8 cellular contexts compared by ENCODE assay signal in genomic region chr10:99612167-99612831, GRCh38. TPM values are rescaled to one million over a fixed set of nuclear protein-coding genes. Genes with fewer than 3 reads are reported as not detected.
DNase-seq lines count a peak whose midpoint lies in the region; ATAC-seq and TF ChIP-seq lines count a peak whose summit lies in the region.

No MANE protein-coding gene starts in this region.

- WGBS in right lobe of liver (ENCODE audit: insufficient coverage, low coverage, low lambda C conversion rate, missing lambda C conversion rate), result 17% methylated on average over 7 of the region's 7 CpGs

- H3K27ac Mint-ChIP-seq in type B pancreatic cell, result no peak overlapping the region

- H3K4me3 ChIP-seq in DND-41 (ENCODE audit: low read depth in 1 of 2, low read length in 2 of 2) (no peak overlapping the region), colonic mucosa (no peak overlapping the region), right lobe of liver (no peak overlapping the region)

- H3K9me3 ChIP-seq in DND-41 (ENCODE audit: insufficient read depth, low read length, severe bottlenecking), result no peaks in the 10 kb centered on the region
- no peaks in the 10 kb centered on the region for H3K9me3 ChIP-seq in colonic mucosa
- H3K9me3 ChIP-seq in right lobe of liver, result no peaks in the 10 kb centered on the region

- H3K27ac ChIP-seq in DND-41 (ENCODE audit: low read length) (peak overlapping the region; percentile 36; the same call in 1 of the 2 replicates), colonic mucosa (no peak overlapping the region), right lobe of liver (no peak overlapping the region)

- TF ChIP-seq EP300 in Ishikawa (IDR thresholded peaks at IDR 0.05; ENCODE audit: borderline replicate concordance), result no peak

- intact Hi-C loops in colonic mucosa (cut with DNase I), result loop anchor here (1.0 to 5.0 kb wide), 2 partner anchors 52 to 180 kb away; partner anchors contain the start of gene GOT1
- intact Hi-C loops in right lobe of liver (cut with DNase I), result loop anchor here in 1 of 2 donors (10.0 kb wide), 1 partner anchor 217 kb away; no protein-coding TSS in a partner anchor

- H3K4me3 Mint-ChIP-seq in type B pancreatic cell, result no peak overlapping the region

- peak; percentile 86 for TF ChIP-seq RAD21 in Ishikawa (IDR thresholded peaks at IDR 0.05; ENCODE audit: low read depth)

- TF ChIP-seq CTCF in DND-41 (IDR thresholded peaks at IDR 0.05; ENCODE audit: borderline replicate concordance, extremely low read depth, low read length, poor library complexity, severe bottlenecking), result peak; percentile 88
- TF ChIP-seq CTCF in colonic mucosa (IDR thresholded peaks at IDR 0.05), result peak; percentile 72
- TF ChIP-seq CTCF in right lobe of liver (IDR thresholded peaks at IDR 0.05), result peak; percentile 62 to 85 (median 78)
- TF ChIP-seq CTCF in type B pancreatic cell (conservative IDR thresholded peaks at IDR 0.05), result peak; percentile 91

- peaks cover 29% of the 10 kb centered on the region for H4K20me1 ChIP-seq in DND-41 (ENCODE audit: insufficient read depth, low read length)

- no peak overlapping the region for H3K4me2 ChIP-seq in DND-41 (ENCODE audit: insufficient read depth, low read length)

- H3K79me2 ChIP-seq in DND-41 (ENCODE audit: insufficient read depth, low read length), result peaks cover 18% of the 10 kb centered on the region

- no peaks in the 10 kb centered on the region for H3K27me3 ChIP-seq in DND-41 (ENCODE audit: insufficient read depth, low read length, poor library complexity)
- no peaks in the 10 kb centered on the region for H3K27me3 ChIP-seq in colonic mucosa
- H3K27me3 ChIP-seq in right lobe of liver, result no peaks in the 10 kb centered on the region

- H3K36me3 ChIP-seq in DND-41 (ENCODE audit: insufficient read depth, low read length), result peaks cover 58% of the 10 kb centered on the region
- no peaks in the 10 kb centered on the region for H3K36me3 ChIP-seq in colonic mucosa
- H3K36me3 ChIP-seq in right lobe of liver, result peaks cover 0 to 16% (median 7%) of the 10 kb centered on the region in 4 donors

- peak; percentile 83 for ATAC-seq in DND-41 (ENCODE audit: insufficient read depth, low read depth)
- ATAC-seq in right lobe of liver, result peak; percentile 71 to 83 (median 81)

- H3K4me1 ChIP-seq in DND-41 (ENCODE audit: insufficient read depth, low read length) (peaks cover 14% of the 10 kb centered on the region), colonic mucosa (no peaks in the 10 kb centered on the region), right lobe of liver (no peaks in the 10 kb centered on the region)

- H3K4me1 Mint-ChIP-seq in type B pancreatic cell (ENCODE audit: unreplicated experiment), result peaks cover 12% of the 10 kb centered on the region

- H3K9ac ChIP-seq in DND-41 (ENCODE audit: low read depth, low read length) (no peak overlapping the region), colonic mucosa (ENCODE audit: low read depth in 2 of 2, low read length in 2 of 2) (no peak overlapping the region)

- DNase-seq in 8988T (peak; percentile 38), DND-41 (peak; percentile 49), SHP77 (lab: John Stamatoyannopoulos, UW) (peak; percentile 44 to 55), colonic mucosa (peak; percentile 45), right lobe of liver (no peak), type B pancreatic cell (ENCODE audit: extremely low spot score, unreplicated experiment) (no peak)
- DNase-seq in activated CD8-positive, alpha-beta memory T cell treated with anti-CD3 and anti-CD28 coated beads, Interleukin-2, amount 50 U/mL, for 4 hours, result no peak

- no peaks in the 10 kb centered on the region for H3K27me3 Mint-ChIP-seq in type B pancreatic cell

- no peak for TF ChIP-seq POLR2A in right lobe of liver (IDR thresholded peaks at IDR 0.05)

- H3K36me3 Mint-ChIP-seq in type B pancreatic cell, result no peaks in the 10 kb centered on the region

- no peaks in the 10 kb centered on the region for H3K9me3 Mint-ChIP-seq in type B pancreatic cell

- H2AFZ ChIP-seq in DND-41 (ENCODE audit: low read depth, low read length), result peak overlapping the region; percentile 55; the same call in 1 of the 2 replicates

TF ChIP-seq in Ishikawa, 13 proteins besides CTCF, POLR2A, EP300 and RAD21:
- TF ChIP-seq REST (IDR thresholded peaks at IDR 0.05; ENCODE audit: low read depth) (no peak), CREB1 (IDR thresholded peaks at IDR 0.05; ENCODE audit: low read depth) (no peak), ZBTB7A (IDR thresholded peaks at IDR 0.05; ENCODE audit: low read depth) (no peak), MAX (IDR thresholded peaks at IDR 0.05) (peak; percentile 49; the same call in 1 of the 2 replicates)

RNA-seq across cellular contexts. Expression of gene SLC25A28, which starts 7.9 kb away (rescaled TPM):
- 10 to 100 TPM; 29.6 to 38.7 TPM for total RNA-seq in colonic mucosa
- 10 to 100 TPM; 17.1 to 33.8 (median 23.4) TPM for total RNA-seq in right lobe of liver
- total RNA-seq in type B pancreatic cell (ENCODE audit: low replicate concordance), result 29.5 and 33.9 TPM in 2 replicates

RNA-seq across cellular contexts. Expression of gene ENTPD7, which starts 47.0 kb away (rescaled TPM):
- 10 to 100 TPM; 22.6 to 23.9 TPM for total RNA-seq in colonic mucosa
- 10 to 100 TPM in 5 of 6 experiments, 1 to 10 TPM in 1; 7.5 to 16.5 (median 10.8) TPM for total RNA-seq in right lobe of liver
- total RNA-seq in type B pancreatic cell (ENCODE audit: low replicate concordance), result 22.9 and 32.8 TPM in 2 replicates

Comparison
In these comparisons a context has a peak if more than half of its experiments do, and no peak if none do; other contexts are left out.
1. DNase-seq: peak in 8988T (single experiment), DND-41 (single experiment), SHP77 (2 of 2) and colonic mucosa (single experiment); none in right lobe of liver (0 of 3), type B pancreatic cell (single experiment) and activated CD8-positive, alpha-beta memory T cell treated with anti-CD3 and anti-CD28 coated beads, Interleukin-2, amount 50 U/mL, for 4 hours (single experiment).
2. Peak in every context shown above with its lines, with median percentiles within 50 percentile points of each other: CTCF ChIP-seq.